1 cellular context compared by ENCODE assay signal in the genomic region with DNA sequence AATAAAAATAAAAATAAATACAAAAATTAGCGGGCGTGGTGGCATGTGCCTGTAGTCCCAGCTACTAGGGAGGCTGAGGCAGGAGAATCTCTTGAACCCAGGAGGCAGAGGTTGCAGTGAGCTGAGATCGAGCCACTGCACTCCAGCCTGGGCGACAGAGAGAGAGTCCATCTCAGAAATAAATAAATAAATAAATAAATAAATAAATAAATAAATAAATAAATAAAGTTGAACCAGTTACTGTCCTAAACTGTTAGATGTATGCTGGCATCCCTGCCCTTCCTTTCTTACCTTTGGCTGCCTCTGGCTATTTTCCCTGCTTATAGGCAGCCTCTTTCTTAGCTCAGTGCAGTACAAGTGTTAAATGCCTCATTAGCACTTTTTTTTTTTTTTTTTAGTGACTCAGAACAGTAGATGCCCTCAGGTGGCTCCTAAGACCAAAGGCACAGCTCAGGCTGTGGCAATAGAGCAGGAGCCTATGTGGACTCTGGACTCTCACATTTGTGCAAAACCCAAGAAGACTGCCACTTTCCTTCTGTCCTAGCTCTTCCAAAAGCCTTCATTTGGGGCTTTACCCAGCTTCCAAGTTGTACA.
TF ChIP-seq lines count a peak whose summit lies in the region.

No MANE protein-coding gene starts in this region.

TF ChIP-seq in HEK293, 187 proteins besides CTCF, POLR2A, EP300 and RAD21 (continued from another document):
- TF ChIP-seq, protein P1, sequence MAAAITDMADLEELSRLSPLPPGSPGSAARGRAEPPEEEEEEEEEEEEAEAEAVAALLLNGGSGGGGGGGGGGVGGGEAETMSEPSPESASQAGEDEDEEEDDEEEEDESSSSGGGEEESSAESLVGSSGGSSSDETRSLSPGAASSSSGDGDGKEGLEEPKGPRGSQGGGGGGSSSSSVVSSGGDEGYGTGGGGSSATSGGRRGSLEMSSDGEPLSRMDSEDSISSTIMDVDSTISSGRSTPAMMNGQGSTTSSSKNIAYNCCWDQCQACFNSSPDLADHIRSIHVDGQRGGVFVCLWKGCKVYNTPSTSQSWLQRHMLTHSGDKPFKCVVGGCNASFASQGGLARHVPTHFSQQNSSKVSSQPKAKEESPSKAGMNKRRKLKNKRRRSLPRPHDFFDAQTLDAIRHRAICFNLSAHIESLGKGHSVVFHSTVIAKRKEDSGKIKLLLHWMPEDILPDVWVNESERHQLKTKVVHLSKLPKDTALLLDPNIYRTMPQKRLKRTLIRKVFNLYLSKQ (tag by site-specific recombination; IDR thresholded peaks at IDR 0.05; ENCODE audit: borderline replicate concordance), result peak; percentile 88; the same call in 1 of the 2 replicates
- 0 out of 2 replicates have a peak, but pooled peaks have one; percentile 68 for TF ChIP-seq ZNF354C (tag by site-specific recombination; IDR thresholded peaks at IDR 0.05; ENCODE audit: borderline replicate concordance, low read depth)
- TF ChIP-seq ZXDB (tag by site-specific recombination; IDR thresholded peaks at IDR 0.05), result peak; percentile 81
- 0 out of 2 replicates have a peak, but pooled peaks have one; percentile 24 for TF ChIP-seq ZEB2 (tag by site-specific recombination; IDR thresholded peaks at IDR 0.05)
- TF ChIP-seq ZNF514 (tag by site-specific recombination; IDR thresholded peaks at IDR 0.05), result peak; percentile 79; the same call in 1 of the 2 replicates
- peak; percentile 76; the same call in 1 of the 2 replicates for TF ChIP-seq ZFP37 (tag by site-specific recombination; IDR thresholded peaks at IDR 0.05)
- peak; percentile 87; the same call in 1 of the 2 replicates for TF ChIP-seq ZNF138 (tag by site-specific recombination; IDR thresholded peaks at IDR 0.05; ENCODE audit: borderline replicate concordance)
- TF ChIP-seq ZNF664 (tag by site-specific recombination; IDR thresholded peaks at IDR 0.05), result peak; percentile 81
- TF ChIP-seq, protein P2, sequence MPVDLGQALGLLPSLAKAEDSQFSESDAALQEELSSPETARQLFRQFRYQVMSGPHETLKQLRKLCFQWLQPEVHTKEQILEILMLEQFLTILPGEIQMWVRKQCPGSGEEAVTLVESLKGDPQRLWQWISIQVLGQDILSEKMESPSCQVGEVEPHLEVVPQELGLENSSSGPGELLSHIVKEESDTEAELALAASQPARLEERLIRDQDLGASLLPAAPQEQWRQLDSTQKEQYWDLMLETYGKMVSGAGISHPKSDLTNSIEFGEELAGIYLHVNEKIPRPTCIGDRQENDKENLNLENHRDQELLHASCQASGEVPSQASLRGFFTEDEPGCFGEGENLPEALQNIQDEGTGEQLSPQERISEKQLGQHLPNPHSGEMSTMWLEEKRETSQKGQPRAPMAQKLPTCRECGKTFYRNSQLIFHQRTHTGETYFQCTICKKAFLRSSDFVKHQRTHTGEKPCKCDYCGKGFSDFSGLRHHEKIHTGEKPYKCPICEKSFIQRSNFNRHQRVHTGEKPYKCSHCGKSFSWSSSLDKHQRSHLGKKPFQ (tag by site-specific recombination; IDR thresholded peaks at IDR 0.05), result peak; percentile 39; the same call in 1 of the 2 replicates
- peak; percentile 97 for TF ChIP-seq ZNF140 (tag by site-specific recombination; IDR thresholded peaks at IDR 0.05)
- TF ChIP-seq, protein P3, sequence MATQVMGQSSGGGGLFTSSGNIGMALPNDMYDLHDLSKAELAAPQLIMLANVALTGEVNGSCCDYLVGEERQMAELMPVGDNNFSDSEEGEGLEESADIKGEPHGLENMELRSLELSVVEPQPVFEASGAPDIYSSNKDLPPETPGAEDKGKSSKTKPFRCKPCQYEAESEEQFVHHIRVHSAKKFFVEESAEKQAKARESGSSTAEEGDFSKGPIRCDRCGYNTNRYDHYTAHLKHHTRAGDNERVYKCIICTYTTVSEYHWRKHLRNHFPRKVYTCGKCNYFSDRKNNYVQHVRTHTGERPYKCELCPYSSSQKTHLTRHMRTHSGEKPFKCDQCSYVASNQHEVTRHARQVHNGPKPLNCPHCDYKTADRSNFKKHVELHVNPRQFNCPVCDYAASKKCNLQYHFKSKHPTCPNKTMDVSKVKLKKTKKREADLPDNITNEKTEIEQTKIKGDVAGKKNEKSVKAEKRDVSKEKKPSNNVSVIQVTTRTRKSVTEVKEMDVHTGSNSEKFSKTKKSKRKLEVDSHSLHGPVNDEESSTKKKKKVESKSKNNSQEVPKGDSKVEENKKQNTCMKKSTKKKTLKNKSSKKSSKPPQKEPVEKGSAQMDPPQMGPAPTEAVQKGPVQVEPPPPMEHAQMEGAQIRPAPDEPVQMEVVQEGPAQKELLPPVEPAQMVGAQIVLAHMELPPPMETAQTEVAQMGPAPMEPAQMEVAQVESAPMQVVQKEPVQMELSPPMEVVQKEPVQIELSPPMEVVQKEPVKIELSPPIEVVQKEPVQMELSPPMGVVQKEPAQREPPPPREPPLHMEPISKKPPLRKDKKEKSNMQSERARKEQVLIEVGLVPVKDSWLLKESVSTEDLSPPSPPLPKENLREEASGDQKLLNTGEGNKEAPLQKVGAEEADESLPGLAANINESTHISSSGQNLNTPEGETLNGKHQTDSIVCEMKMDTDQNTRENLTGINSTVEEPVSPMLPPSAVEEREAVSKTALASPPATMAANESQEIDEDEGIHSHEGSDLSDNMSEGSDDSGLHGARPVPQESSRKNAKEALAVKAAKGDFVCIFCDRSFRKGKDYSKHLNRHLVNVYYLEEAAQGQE (tag by site-specific recombination; IDR thresholded peaks at IDR 0.05), result peak; percentile 80
- TF ChIP-seq ZNF555 (tag by site-specific recombination; conservative IDR thresholded peaks at IDR 0.05), result peak; percentile 86
- TF ChIP-seq ZBTB8A (tag by site-specific recombination; IDR thresholded peaks at IDR 0.05), result peak; percentile 81
- TF ChIP-seq RBAK (tag by site-specific recombination; IDR thresholded peaks at IDR 0.05), result peak; percentile 85
- TF ChIP-seq ZNF19 (tag by site-specific recombination; IDR thresholded peaks at IDR 0.05; ENCODE audit: low read depth), result peak; percentile 47; the same call in 1 of the 2 replicates
- peak; percentile 96 for TF ChIP-seq ZNF433 (tag by site-specific recombination; IDR thresholded peaks at IDR 0.05; ENCODE audit: low read depth)
- peak; percentile 80 for TF ChIP-seq ZNF558 (tag by site-specific recombination; IDR thresholded peaks at IDR 0.05)
- TF ChIP-seq, protein P4, sequence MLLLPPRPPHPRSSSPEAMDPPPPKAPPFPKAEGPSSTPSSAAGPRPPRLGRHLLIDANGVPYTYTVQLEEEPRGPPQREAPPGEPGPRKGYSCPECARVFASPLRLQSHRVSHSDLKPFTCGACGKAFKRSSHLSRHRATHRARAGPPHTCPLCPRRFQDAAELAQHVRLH (tag by site-specific recombination; IDR thresholded peaks at IDR 0.05), result 0 out of 2 replicates have a peak, but pooled peaks have one; percentile 32
- peak; percentile 98 for TF ChIP-seq ZNF394 (tag by site-specific recombination; IDR thresholded peaks at IDR 0.05; ENCODE audit: borderline replicate concordance)
- peak; percentile 66 for TF ChIP-seq ZNF629 (tag by site-specific recombination; IDR thresholded peaks at IDR 0.05)
- 0 out of 2 replicates have a peak, but pooled peaks have one; percentile 48 for TF ChIP-seq ZNF366 (tag by site-specific recombination; conservative IDR thresholded peaks at IDR 0.05)
- peak; percentile 93 for TF ChIP-seq ZNF266 (tag by site-specific recombination; IDR thresholded peaks at IDR 0.05; ENCODE audit: low read depth)
- TF ChIP-seq, protein P5, sequence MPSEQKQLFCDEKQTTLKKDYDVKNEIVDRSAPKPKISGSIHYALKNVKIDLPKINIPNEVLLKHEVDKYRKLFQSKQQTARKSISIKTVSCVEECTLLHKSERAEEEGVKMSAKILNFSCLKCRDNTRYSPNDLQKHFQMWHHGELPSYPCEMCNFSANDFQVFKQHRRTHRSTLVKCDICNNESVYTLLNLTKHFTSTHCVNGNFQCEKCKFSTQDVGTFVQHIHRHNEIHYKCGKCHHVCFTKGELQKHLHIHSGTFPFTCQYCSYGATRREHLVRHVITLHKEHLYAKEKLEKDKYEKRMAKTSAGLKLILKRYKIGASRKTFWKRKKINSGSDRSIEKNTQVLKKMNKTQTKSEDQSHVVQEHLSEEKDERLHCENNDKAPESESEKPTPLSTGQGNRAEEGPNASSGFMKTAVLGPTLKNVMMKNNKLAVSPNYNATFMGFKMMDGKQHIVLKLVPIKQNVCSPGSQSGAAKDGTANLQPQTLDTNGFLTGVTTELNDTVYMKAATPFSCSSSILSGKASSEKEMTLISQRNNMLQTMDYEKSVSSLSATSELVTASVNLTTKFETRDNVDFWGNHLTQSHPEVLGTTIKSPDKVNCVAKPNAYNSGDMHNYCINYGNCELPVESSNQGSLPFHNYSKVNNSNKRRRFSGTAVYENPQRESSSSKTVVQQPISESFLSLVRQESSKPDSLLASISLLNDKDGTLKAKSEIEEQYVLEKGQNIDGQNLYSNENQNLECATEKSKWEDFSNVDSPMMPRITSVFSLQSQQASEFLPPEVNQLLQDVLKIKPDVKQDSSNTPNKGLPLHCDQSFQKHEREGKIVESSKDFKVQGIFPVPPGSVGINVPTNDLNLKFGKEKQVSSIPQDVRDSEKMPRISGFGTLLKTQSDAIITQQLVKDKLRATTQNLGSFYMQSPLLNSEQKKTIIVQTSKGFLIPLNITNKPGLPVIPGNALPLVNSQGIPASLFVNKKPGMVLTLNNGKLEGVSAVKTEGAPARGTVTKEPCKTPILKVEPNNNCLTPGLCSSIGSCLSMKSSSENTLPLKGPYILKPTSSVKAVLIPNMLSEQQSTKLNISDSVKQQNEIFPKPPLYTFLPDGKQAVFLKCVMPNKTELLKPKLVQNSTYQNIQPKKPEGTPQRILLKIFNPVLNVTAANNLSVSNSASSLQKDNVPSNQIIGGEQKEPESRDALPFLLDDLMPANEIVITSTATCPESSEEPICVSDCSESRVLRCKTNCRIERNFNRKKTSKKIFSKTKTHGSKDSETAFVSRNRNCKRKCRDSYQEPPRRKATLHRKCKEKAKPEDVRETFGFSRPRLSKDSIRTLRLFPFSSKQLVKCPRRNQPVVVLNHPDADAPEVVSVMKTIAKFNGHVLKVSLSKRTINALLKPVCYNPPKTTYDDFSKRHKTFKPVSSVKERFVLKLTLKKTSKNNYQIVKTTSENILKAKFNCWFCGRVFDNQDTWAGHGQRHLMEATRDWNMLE (tag by site-specific recombination; conservative IDR thresholded peaks at IDR 0.05; ENCODE audit: low read depth), result peak; percentile 97
- peak; percentile 85; the same call in 1 of the 2 replicates for TF ChIP-seq ZNF292 (tag by site-specific recombination; IDR thresholded peaks at IDR 0.05; ENCODE audit: borderline replicate concordance, low read depth)
- TF ChIP-seq SP3 (tag by site-specific recombination; IDR thresholded peaks at IDR 0.05), result peak; percentile 46; the same call in 1 of the 2 replicates
- peak; percentile 89 for TF ChIP-seq ZNF510 (tag by site-specific recombination; IDR thresholded peaks at IDR 0.05; ENCODE audit: insufficient replicate concordance)
- peak; percentile 54 for TF ChIP-seq ZNF654 (tag by site-specific recombination; IDR thresholded peaks at IDR 0.05; ENCODE audit: low read depth)
- TF ChIP-seq ZNF560 (tag by site-specific recombination; IDR thresholded peaks at IDR 0.05; ENCODE audit: borderline replicate concordance), result peak; percentile 85
- TF ChIP-seq, protein P6, sequence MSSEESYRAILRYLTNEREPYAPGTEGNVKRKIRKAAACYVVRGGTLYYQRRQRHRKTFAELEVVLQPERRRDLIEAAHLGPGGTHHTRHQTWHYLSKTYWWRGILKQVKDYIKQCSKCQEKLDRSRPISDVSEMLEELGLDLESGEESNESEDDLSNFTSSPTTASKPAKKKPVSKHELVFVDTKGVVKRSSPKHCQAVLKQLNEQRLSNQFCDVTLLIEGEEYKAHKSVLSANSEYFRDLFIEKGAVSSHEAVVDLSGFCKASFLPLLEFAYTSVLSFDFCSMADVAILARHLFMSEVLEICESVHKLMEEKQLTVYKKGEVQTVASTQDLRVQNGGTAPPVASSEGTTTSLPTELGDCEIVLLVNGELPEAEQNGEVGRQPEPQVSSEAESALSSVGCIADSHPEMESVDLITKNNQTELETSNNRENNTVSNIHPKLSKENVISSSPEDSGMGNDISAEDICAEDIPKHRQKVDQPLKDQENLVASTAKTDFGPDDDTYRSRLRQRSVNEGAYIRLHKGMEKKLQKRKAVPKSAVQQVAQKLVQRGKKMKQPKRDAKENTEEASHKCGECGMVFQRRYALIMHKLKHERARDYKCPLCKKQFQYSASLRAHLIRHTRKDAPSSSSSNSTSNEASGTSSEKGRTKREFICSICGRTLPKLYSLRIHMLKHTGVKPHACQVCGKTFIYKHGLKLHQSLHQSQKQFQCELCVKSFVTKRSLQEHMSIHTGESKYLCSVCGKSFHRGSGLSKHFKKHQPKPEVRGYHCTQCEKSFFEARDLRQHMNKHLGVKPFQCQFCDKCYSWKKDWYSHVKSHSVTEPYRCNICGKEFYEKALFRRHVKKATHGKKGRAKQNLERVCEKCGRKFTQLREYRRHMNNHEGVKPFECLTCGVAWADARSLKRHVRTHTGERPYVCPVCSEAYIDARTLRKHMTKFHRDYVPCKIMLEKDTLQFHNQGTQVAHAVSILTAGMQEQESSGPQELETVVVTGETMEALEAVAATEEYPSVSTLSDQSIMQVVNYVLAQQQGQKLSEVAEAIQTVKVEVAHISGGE (tag by site-specific recombination; conservative IDR thresholded peaks at IDR 0.05; ENCODE audit: low read depth), result peak; percentile 86
- TF ChIP-seq GFI1B (tag by site-specific recombination; IDR thresholded peaks at IDR 0.05), result peak; percentile 46; the same call in 1 of the 2 replicates
- peak; percentile 94 for TF ChIP-seq ZNF404 (tag by site-specific recombination; IDR thresholded peaks at IDR 0.05)
- TF ChIP-seq KLF7 (tag by site-specific recombination; IDR thresholded peaks at IDR 0.05; ENCODE audit: borderline replicate concordance), result 0 out of 2 replicates have a peak, but pooled peaks have one; percentile 37
- TF ChIP-seq OVOL3 (tag by site-specific recombination; IDR thresholded peaks at IDR 0.05), result peak; percentile 64; the same call in 1 of the 2 replicates
- peak; percentile 58; the same call in 1 of the 2 replicates for TF ChIP-seq ZNF791 (tag by site-specific recombination; IDR thresholded peaks at IDR 0.05)
